In the genomic region with DNA sequence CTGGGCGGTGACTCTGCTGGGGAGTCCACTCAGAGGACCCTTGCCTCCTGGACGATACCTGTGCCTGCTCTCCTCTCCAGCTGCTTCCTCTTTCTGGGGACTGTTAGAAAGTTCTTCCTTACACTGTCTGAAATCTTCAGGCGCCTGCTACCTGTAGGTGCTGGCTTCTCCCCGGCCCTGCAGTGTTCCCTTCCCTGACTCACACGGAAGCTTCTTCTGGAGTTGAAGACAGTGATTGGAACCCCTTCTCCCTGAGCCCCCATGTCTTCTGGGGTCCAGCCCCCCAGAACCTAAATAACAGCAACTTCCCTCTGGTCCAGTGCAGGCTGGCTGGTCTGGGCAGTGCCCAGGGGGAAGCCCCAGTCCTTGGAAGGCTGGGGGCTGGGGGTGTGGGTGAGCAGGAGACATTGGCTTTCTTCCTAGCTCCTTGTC, we compare ENCODE assay signal across 8 cellular contexts. TPM values are rescaled to one million over a fixed set of nuclear protein-coding genes. Genes with fewer than 3 reads are reported as not detected.
DNase-seq lines count a peak whose midpoint lies in the region; ATAC-seq and TF ChIP-seq lines count a peak whose summit lies in the region.

No MANE protein-coding gene starts in this region.

- no peaks in the 10 kb centered on the region for H3K27me3 ChIP-seq in HL-60 (ENCODE audit: insufficient read depth, poor library complexity, severe bottlenecking)
- no peaks in the 10 kb centered on the region for H3K27me3 ChIP-seq in adrenal gland
- H3K27me3 ChIP-seq in stomach smooth muscle (ENCODE audit: control insufficient read depth in 1 of 2, insufficient read depth in 2 of 2, low read length in 2 of 2) = no peaks in the 10 kb centered on the region

- no peaks in the 10 kb centered on the region for H3K36me3 Mint-ChIP-seq in immature natural killer cell

- no peak for TF ChIP-seq CTCF in HL-60 (IDR thresholded peaks at IDR 0.05; ENCODE audit: insufficient read depth, low read length)
- TF ChIP-seq CTCF in adrenal gland (IDR thresholded peaks at IDR 0.05) = no peak

- DNase-seq in NCI-H82 (lab: John Stamatoyannopoulos, UW) = peak; percentile 34
- DNase-seq in NCI-H82 treated with DMSO at 0.1 percent for 48 hours (lab: John Stamatoyannopoulos, UW; ENCODE audit: unreplicated experiment) = no peak
- peak in 1 of 2 experiments; percentile 58 for DNase-seq in HL-60 (ENCODE audit: low read depth in 1 of 2, low spot score in 1 of 2)
- DNase-seq in adrenal gland = no peak
- DNase-seq in immature natural killer cell = no peak
- no peak for DNase-seq in AG20443 (ENCODE audit: low spot score)

- peaks cover 57 to 66% of the 10 kb centered on the region in 2 donors for H3K4me1 Mint-ChIP-seq in immature natural killer cell

- H3K27me3 Mint-ChIP-seq in immature natural killer cell (ENCODE audit: low read depth in 3 of 3) = peaks cover 1 to 18% (median 6%) of the 10 kb centered on the region in 3 donors

- no peaks in the 10 kb centered on the region for H3K9me3 Mint-ChIP-seq in immature natural killer cell

- peak overlapping the region; percentile 85 to 94 (median 91) for H3K4me3 Mint-ChIP-seq in immature natural killer cell

- H3K4me1 ChIP-seq in adrenal gland (replicated peaks in 1 of 2) (peaks cover 15 to 33% of the 10 kb centered on the region in 2 donors), stomach smooth muscle (ENCODE audit: control insufficient read depth, insufficient read depth, low read length) (peaks cover 69% of the 10 kb centered on the region)

- H3K27ac ChIP-seq in HL-60 (replicated peaks) (peak overlapping the region; percentile 61), adrenal gland (peak overlapping the region in 4 of 5 donors; percentile 44 to 89 (median 58)), stomach smooth muscle (ENCODE audit: low read length) (peak overlapping the region; percentile 98)

- H3K36me3 ChIP-seq in adrenal gland (replicated peaks in 1 of 2) = no peaks in the 10 kb centered on the region
- no peaks in the 10 kb centered on the region for H3K36me3 ChIP-seq in stomach smooth muscle (ENCODE audit: control insufficient read depth in 2 of 2, insufficient read depth in 2 of 2, low read length in 2 of 2)

- H3K9ac ChIP-seq in stomach smooth muscle (ENCODE audit: low read length in 2 of 2) = peak overlapping the region; percentile 95 to 98

- H3K9me3 ChIP-seq in adrenal gland (replicated peaks in 1 of 3) (no peaks in the 10 kb centered on the region), stomach smooth muscle (ENCODE audit: control insufficient read depth in 2 of 2, low read length in 2 of 2) (no peaks in the 10 kb centered on the region)

- TF ChIP-seq POLR2A in adrenal gland (IDR thresholded peaks at IDR 0.05) = no peak

- no peak for ATAC-seq in HG03196 (IDR thresholded peaks at IDR 0.05; ENCODE audit: unreplicated experiment)

- H3K27ac Mint-ChIP-seq in immature natural killer cell = peak overlapping the region; percentile 63 to 95 (median 81)

- H3K4me3 ChIP-seq in HL-60 (replicated peaks; ENCODE audit: insufficient read depth, low read length) = peak overlapping the region; percentile 63
- peak overlapping the region; percentile 67 to 93 (median 76) for H3K4me3 ChIP-seq in adrenal gland
- peak overlapping the region; percentile 94 for H3K4me3 ChIP-seq in stomach smooth muscle (ENCODE audit: low read length in 2 of 2)

- 4 to 14% (median 7%) methylated on average over 4 to 5 of the region's 5 CpGs for WGBS in adrenal gland, 4 donors

- intact Hi-C loops in adrenal gland (cut with DNase I) = no loop called here

RNA-seq across cellular contexts. Expression of a gene that starts 0.7 kb away (rescaled TPM):
- 100 to 1,000 TPM; 152 to 735 (median 374) TPM for total RNA-seq in adrenal gland
- 100 to 1,000 TPM in 2 of 3 donors, 10 to 100 TPM in 1; 78.5 to 432 (median 180) TPM for polyA plus RNA-seq in adrenal gland
- 100 to 1,000 TPM; 199 to 325 (median 226) TPM for polyA plus RNA-seq in immature natural killer cell
